ENCODE assay signal across 1 cellular context in the genomic region with DNA sequence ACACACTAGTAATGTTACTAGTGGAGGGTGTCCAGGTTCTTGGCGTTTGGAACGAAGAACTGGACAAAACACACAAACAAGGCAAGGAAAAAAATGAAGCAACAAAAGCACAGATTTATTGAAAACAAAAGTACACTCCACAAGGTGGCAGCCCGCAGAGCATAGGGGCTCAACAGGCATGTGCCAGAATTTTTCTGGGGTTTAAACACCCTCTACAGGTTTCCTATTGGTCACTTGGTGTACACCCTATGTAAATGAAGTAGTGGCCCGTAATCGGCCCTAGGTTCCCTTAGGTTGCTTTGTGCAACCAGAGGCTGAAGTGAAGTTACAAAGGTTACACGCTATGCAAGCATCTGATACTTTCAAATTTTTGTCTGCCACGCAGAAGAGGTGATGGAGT.
TF ChIP-seq lines count a peak whose summit lies in the region.

No MANE protein-coding gene starts in this region.

TF ChIP-seq in SK-N-SH, 30 proteins besides CTCF, POLR2A, EP300 and RAD21:
- TF ChIP-seq RXRA (IDR thresholded peaks at IDR 0.05; ENCODE audit: borderline replicate concordance, low read depth) = no peak
- TF ChIP-seq, protein P1, sequence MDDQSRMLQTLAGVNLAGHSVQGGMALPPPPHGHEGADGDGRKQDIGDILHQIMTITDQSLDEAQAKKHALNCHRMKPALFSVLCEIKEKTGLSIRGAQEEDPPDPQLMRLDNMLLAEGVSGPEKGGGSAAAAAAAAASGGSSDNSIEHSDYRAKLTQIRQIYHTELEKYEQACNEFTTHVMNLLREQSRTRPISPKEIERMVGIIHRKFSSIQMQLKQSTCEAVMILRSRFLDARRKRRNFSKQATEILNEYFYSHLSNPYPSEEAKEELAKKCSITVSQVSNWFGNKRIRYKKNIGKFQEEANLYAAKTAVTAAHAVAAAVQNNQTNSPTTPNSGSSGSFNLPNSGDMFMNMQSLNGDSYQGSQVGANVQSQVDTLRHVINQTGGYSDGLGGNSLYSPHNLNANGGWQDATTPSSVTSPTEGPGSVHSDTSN (IDR thresholded peaks at IDR 0.05) = no peak
- TF ChIP-seq, protein P2, sequence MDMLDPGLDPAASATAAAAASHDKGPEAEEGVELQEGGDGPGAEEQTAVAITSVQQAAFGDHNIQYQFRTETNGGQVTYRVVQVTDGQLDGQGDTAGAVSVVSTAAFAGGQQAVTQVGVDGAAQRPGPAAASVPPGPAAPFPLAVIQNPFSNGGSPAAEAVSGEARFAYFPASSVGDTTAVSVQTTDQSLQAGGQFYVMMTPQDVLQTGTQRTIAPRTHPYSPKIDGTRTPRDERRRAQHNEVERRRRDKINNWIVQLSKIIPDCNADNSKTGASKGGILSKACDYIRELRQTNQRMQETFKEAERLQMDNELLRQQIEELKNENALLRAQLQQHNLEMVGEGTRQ (IDR thresholded peaks at IDR 0.05; ENCODE audit: borderline replicate concordance, low read depth, low read length) = no peak
- no peak for TF ChIP-seq NFIC (IDR thresholded peaks at IDR 0.05; ENCODE audit: borderline replicate concordance)
- TF ChIP-seq JUND (IDR thresholded peaks at IDR 0.05) = no peak
- TF ChIP-seq, protein P3, sequence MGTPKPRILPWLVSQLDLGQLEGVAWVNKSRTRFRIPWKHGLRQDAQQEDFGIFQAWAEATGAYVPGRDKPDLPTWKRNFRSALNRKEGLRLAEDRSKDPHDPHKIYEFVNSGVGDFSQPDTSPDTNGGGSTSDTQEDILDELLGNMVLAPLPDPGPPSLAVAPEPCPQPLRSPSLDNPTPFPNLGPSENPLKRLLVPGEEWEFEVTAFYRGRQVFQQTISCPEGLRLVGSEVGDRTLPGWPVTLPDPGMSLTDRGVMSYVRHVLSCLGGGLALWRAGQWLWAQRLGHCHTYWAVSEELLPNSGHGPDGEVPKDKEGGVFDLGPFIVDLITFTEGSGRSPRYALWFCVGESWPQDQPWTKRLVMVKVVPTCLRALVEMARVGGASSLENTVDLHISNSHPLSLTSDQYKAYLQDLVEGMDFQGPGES (IDR thresholded peaks at IDR 0.05; ENCODE audit: low read depth, low read length) = no peak
